In the genomic region with DNA sequence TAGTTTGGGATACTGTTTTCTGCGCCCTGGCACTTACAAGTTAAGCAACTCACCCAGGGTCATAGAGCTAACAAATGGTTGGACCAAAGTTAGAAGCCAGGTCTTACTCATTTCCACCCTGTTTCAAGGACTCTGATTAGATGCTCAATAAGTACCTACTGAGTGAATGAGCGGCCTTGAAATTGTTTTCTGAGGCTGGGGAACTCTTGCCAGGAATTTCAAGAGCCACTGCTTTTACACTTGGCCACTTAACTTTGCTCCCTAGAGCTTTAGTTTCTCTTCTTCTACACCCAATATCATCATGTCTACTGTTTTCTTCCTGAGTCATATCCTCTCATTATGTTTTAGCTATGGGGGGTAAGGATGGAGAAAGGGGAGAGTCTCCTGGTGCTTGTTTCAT, we compare ENCODE assay signal across 13 cellular contexts.
DNase-seq lines count a peak whose midpoint lies in the region; ATAC-seq, FAIRE-seq and TF ChIP-seq lines count a peak whose summit lies in the region.
"Had no signal": no experiment of that assay in that cellular context is flagged by ENCODE, and none has a peak within 500 bp of the region (broad histone marks: within the 10 kb centered on the region; RNA-seq: fewer than 3 reads in every experiment).

No MANE protein-coding gene starts in this region.

- H3K36me3 Mint-ChIP-seq in CD4-positive, CD25-positive, alpha-beta regulatory T cell: peaks cover 5% of the 10 kb centered on the region

- TF ChIP-seq CTCF in PC-3 (conservative IDR thresholded peaks at IDR 0.05; ENCODE audit: low read depth, low read length) (no peak), H1 (IDR thresholded peaks at IDR 0.05; ENCODE audit: control extremely low read depth in 1 of 3, insufficient read depth in 1 of 3, low read depth in 1 of 3, low read length in 3 of 3) (no peak), pancreas (IDR thresholded peaks at IDR 0.05) (no peak)

- CTCF ChIA-PET in PC-3 (lab: Charles Lee): no interaction called here
- CTCF ChIA-PET in H1 (lab: Charles Lee; ENCODE audit: partially characterized antibody): interaction anchor here (0.6 to 3.4 kb wide), 8 partner anchors 10 to 482 kb away, joined by 3 to 10 read pairs (median 4); no protein-coding TSS in a partner anchor

- H3K18ac ChIP-seq in H1 (ENCODE audit: extremely low read depth, low read length): no peak overlapping the region

- H2BK120ac ChIP-seq in H1 (replicated peaks; ENCODE audit: low read depth, low read length): no peak overlapping the region

- no peak overlapping the region for H4K91ac ChIP-seq in H1 (replicated peaks; ENCODE audit: insufficient read length, low read length)

- no peaks in the 10 kb centered on the region for H3K79me1 ChIP-seq in H1 (ENCODE audit: low read depth, low read length)

- peak overlapping the region; percentile 65; the same call in 1 of the 2 replicates for H2BK15ac ChIP-seq in H1 (ENCODE audit: low read length)

- no peak overlapping the region for H3K56ac ChIP-seq in H1 (replicated peaks; ENCODE audit: insufficient read length, low read depth, low read length)

- no peak overlapping the region for H2AK5ac ChIP-seq in H1 (ENCODE audit: low read depth, low read length)

- H3K4me1 Mint-ChIP-seq in CD4-positive, CD25-positive, alpha-beta regulatory T cell: peaks cover 6 to 47% (median 23%) of the 10 kb centered on the region in 4 donors

- no peak overlapping the region for H2AFZ ChIP-seq in PC-3 (ENCODE audit: low read length)
- H2AFZ ChIP-seq in H1 (ENCODE audit: low read length): no peak overlapping the region

- no peak overlapping the region; the same call in 1 of the 2 replicates for H2BK12ac ChIP-seq in H1 (ENCODE audit: low read depth, low read length)

- DNase-seq in CD4-positive, CD25-positive, alpha-beta regulatory T cell: no peak
- DNase-seq in PC-3 (peak; percentile 62), H1 (ENCODE audit: low read depth in 1 of 2, low spot score in 2 of 2) (no peak), pancreas (peak in 3 of 6 donors; percentile 36 to 55 (median 48)), occipital lobe (lab: John Stamatoyannopoulos, UW) (no peak), HPDE6-E6E7 (ENCODE audit: extremely low spot score) (no peak), NOMO-1 treated with DMSO at 0.1 percent for 48 hours (lab: John Stamatoyannopoulos, UW; ENCODE audit: unreplicated experiment) (no peak)
- DNase-seq: esophagus squamous epithelium, left colon, NCI-H1417, right cardiac atrium had no signal

- TF ChIP-seq RAD21 in H1 (IDR thresholded peaks at IDR 0.05 in 1 of 2, conservative IDR thresholded peaks at IDR 0.05 in 1 of 2; ENCODE audit: low read depth in 2 of 2, low read length in 2 of 2): no peak

- no peaks in the 10 kb centered on the region for H3K79me2 ChIP-seq in PC-3 (ENCODE audit: low read length)
- H3K79me2 ChIP-seq in H1 (ENCODE audit: control insufficient read depth in 1 of 2, insufficient read depth in 2 of 2, low read length in 2 of 2): no peaks in the 10 kb centered on the region

- H3K4me2 ChIP-seq in PC-3 (ENCODE audit: low read length) (peak overlapping the region; percentile 21), H1 (ENCODE audit: insufficient read depth in 1 of 2, low read depth in 2 of 2, low read length in 2 of 2) (no peak overlapping the region)
- H3K4me2 ChIP-seq: BLaER1 had no signal

- H3K9me2 ChIP-seq in PC-3 (replicated peaks; ENCODE audit: low read length): no peaks in the 10 kb centered on the region

- H3K23ac ChIP-seq in H1 (ENCODE audit: insufficient read length): no peak overlapping the region

- no peaks in the 10 kb centered on the region for H3K9me3 Mint-ChIP-seq in CD4-positive, CD25-positive, alpha-beta regulatory T cell

- no peaks in the 10 kb centered on the region for H3F3A ChIP-seq in PC-3 (ENCODE audit: low read length, unreplicated experiment)

- intact Hi-C loops in PC-3 (cut with micrococcal nuclease) (loop anchor here (5.0 to 10.0 kb wide), 4 partner anchors 109 to 426 kb away; no protein-coding TSS in a partner anchor), pancreas (cut with DNase I) (no loop called here)

- peak overlapping the region in 2 of 3 donors; percentile 74 to 83 for H3K27ac Mint-ChIP-seq in CD4-positive, CD25-positive, alpha-beta regulatory T cell

- FAIRE-seq in H1 (lab: Jason Lieb, UNC) (no peak), pancreas (lab: Jason Lieb, UNC) (no peak)

- H4K20me1 ChIP-seq in PC-3 (ENCODE audit: low read length) (no peaks in the 10 kb centered on the region), H1 (replicated peaks in 1 of 2; ENCODE audit: control insufficient read depth in 1 of 2, insufficient read depth in 2 of 2, low read length in 2 of 2) (no peaks in the 10 kb centered on the region)
- H4K20me1 ChIP-seq: BLaER1 had no signal

- no peak for TF ChIP-seq EP300 in H1 (IDR thresholded peaks at IDR 0.05; ENCODE audit: borderline replicate concordance in 1 of 2, low read depth in 2 of 2, low read length in 2 of 2)

- H3K4me3 ChIP-seq in CD4-positive, CD25-positive, alpha-beta regulatory T cell (ENCODE audit: low read depth, low read length): no peak overlapping the region
- H3K4me3 ChIP-seq in PC-3 (ENCODE audit: low read length) (no peak overlapping the region), H1 (ENCODE audit: extremely low read depth in 1 of 4, insufficient read depth in 2 of 4, low read depth in 3 of 4, low read length in 4 of 4) (no peak overlapping the region), pancreas (no peak overlapping the region)
- H3K4me3 ChIP-seq: BLaER1, esophagus squamous epithelium had no signal

- no peak overlapping the region for H2BK5ac ChIP-seq in H1 (ENCODE audit: low read depth, low read length)

- POLR2A ChIA-PET in PC-3 (lab: Charles Lee; ENCODE audit: unreplicated experiment) (interaction anchor here (0.6 to 1.0 kb wide), 3 partner anchors 17 to 432 kb away, joined by 3 to 6 read pairs (median 4); partner anchors contain the start of gene ZFP36L1), H1 (lab: Charles Lee; ENCODE audit: partially characterized antibody) (interaction anchor here (0.8 kb wide), 1 partner anchor 422 kb away, joined by 3 read pairs; no protein-coding TSS in a partner anchor)

- no peak overlapping the region for H3K9ac ChIP-seq in PC-3 (ENCODE audit: low read length)
- H3K9ac ChIP-seq in H1 (replicated peaks in 1 of 4; ENCODE audit: extremely low read depth in 1 of 4, low read depth in 3 of 4, low read length in 3 of 4): no peak overlapping the region
- H3K9ac ChIP-seq: BLaER1 had no signal

- H3K14ac ChIP-seq in H1 (ENCODE audit: insufficient read length): no peak overlapping the region

- H3K27me3 Mint-ChIP-seq in CD4-positive, CD25-positive, alpha-beta regulatory T cell: no peaks in the 10 kb centered on the region

- H3K27ac ChIP-seq in CD4-positive, CD25-positive, alpha-beta regulatory T cell (ENCODE audit: insufficient read depth, low read length, poor library complexity, severe bottlenecking): no peak overlapping the region
- H3K27ac ChIP-seq in PC-3 (ENCODE audit: low read length) (peak overlapping the region; percentile 41), H1 (ENCODE audit: low read depth, low read length) (no peak overlapping the region), pancreas (peak overlapping the region in 2 of 4 donors; percentile 58 to 68)
- H3K27ac ChIP-seq: BLaER1 had no signal

- BruUV-seq in PC-3 (replicated peaks; lab: Mats Ljungman, UMichigan): no TSS peak

- no peaks in the 10 kb centered on the region for H3K9me3 ChIP-seq in CD4-positive, CD25-positive, alpha-beta regulatory T cell (ENCODE audit: control insufficient read depth in 2 of 2, low read length in 2 of 2)
- H3K9me3 ChIP-seq in PC-3 (ENCODE audit: low read length): no peaks in the 10 kb centered on the region
- no peaks in the 10 kb centered on the region for H3K9me3 ChIP-seq in H1 (ENCODE audit: insufficient read depth in 2 of 2, low read depth in 1 of 2, low read length in 1 of 2)
- no peaks in the 10 kb centered on the region for H3K9me3 ChIP-seq in pancreas
- H3K9me3 ChIP-seq: esophagus squamous epithelium had no signal

- peaks cover 8% of the 10 kb centered on the region for H3K23me2 ChIP-seq in H1 (ENCODE audit: low read depth, low read length)

- TF ChIP-seq POLR2A in H1 (IDR thresholded peaks at IDR 0.05; ENCODE audit: control extremely low read depth in 1 of 2, low read depth in 2 of 2, low read length in 2 of 2): no peak

- H3K4me3 Mint-ChIP-seq in CD4-positive, CD25-positive, alpha-beta regulatory T cell: no peak overlapping the region

- H4K5ac ChIP-seq in H1 (ENCODE audit: insufficient read length, low read depth, low read length): no peak overlapping the region

- no peaks in the 10 kb centered on the region for H3K27me3 ChIP-seq in CD4-positive, CD25-positive, alpha-beta regulatory T cell (ENCODE audit: control insufficient read depth, insufficient read depth, low read length)
- H3K27me3 ChIP-seq in PC-3 (ENCODE audit: low read length) (no peaks in the 10 kb centered on the region), H1 (replicated peaks in 1 of 4; ENCODE audit: control insufficient read depth in 3 of 4, extremely low read depth in 1 of 4, insufficient read depth in 3 of 4, low read length in 3 of 4) (no peaks in the 10 kb centered on the region; a peak in 2 of 7 replicates), pancreas (no peaks in the 10 kb centered on the region)
- H3K27me3 ChIP-seq: BLaER1, esophagus squamous epithelium had no signal

- H3K4me1 ChIP-seq in CD4-positive, CD25-positive, alpha-beta regulatory T cell (ENCODE audit: control insufficient read depth, insufficient read depth, low read length, poor library complexity, severe bottlenecking): peaks cover 13% of the 10 kb centered on the region
- H3K4me1 ChIP-seq in PC-3 (ENCODE audit: insufficient read depth, low read length): peaks cover 39% of the 10 kb centered on the region
- H3K4me1 ChIP-seq in H1 (replicated peaks in 1 of 4; ENCODE audit: control insufficient read depth in 3 of 4, insufficient read depth in 4 of 4, low read length in 3 of 4): peaks cover 6 to 16% (median 12%) of the 10 kb centered on the region in 4 experiments; a peak in 6 of 7 replicates
- H3K4me1 ChIP-seq in pancreas: peaks cover 12 to 33% (median 26%) of the 10 kb centered on the region in 3 donors

- 83% methylated on average over 2 of the region's 2 CpGs; no CpG with 5 or more reads in 1 of the 2 experiments for WGBS in H1 (ENCODE audit: extremely low coverage in 1 of 2, insufficient coverage in 1 of 2, insufficient read length in 1 of 2, insufficient replicate concordance in 2 of 2, low coverage in 1 of 2, low lambda C conversion rate in 2 of 2, missing lambda C conversion rate in 1 of 2), 2 experiments
- 36 to 41% methylated on average over 2 of the region's 2 CpGs for WGBS in pancreas, 2 donors

- no peak for ATAC-seq in CD4-positive, CD25-positive, alpha-beta regulatory T cell (ENCODE audit: low read depth in 2 of 2)
- ATAC-seq in PC-3 (peak; percentile 48), pancreas (peak; percentile 73 to 89 (median 83)), GM18873 (IDR thresholded peaks at IDR 0.05; ENCODE audit: low FRiP score, unreplicated experiment) (no peak)
- ATAC-seq: left colon had no signal

- H3K36me3 ChIP-seq in CD4-positive, CD25-positive, alpha-beta regulatory T cell (ENCODE audit: control insufficient read depth, insufficient read depth, low read length): no peaks in the 10 kb centered on the region
- H3K36me3 ChIP-seq in PC-3 (ENCODE audit: low read depth, low read length): no peaks in the 10 kb centered on the region
- H3K36me3 ChIP-seq in H1 (ENCODE audit: control insufficient read depth in 2 of 4, insufficient read depth in 4 of 4, low read length in 3 of 4): no peaks in the 10 kb centered on the region
- no peaks in the 10 kb centered on the region for H3K36me3 ChIP-seq in pancreas
- H3K36me3 ChIP-seq: BLaER1, esophagus squamous epithelium had no signal

- no peak overlapping the region for H3K4ac ChIP-seq in H1 (replicated peaks; ENCODE audit: insufficient read length, low read depth, low read length)

- H4K8ac ChIP-seq in H1 (ENCODE audit: extremely low read depth, insufficient read depth, low read length): no peak overlapping the region

- 0 out of 2 replicates have a peak overlapping the region, but pooled peaks have one; percentile 19 for H2BK20ac ChIP-seq in H1 (ENCODE audit: low read length)

Comparison
In these comparisons a context has a peak if more than half of its experiments do, and no peak if none do; other contexts are left out.
1. ATAC-seq: peak in PC-3 (single experiment) and pancreas (4 of 4); none in CD4-positive, CD25-positive, alpha-beta regulatory T cell (0 of 2) and GM18873 (single experiment).